ENCODE assay signal across 9 cellular contexts in the genomic region with DNA sequence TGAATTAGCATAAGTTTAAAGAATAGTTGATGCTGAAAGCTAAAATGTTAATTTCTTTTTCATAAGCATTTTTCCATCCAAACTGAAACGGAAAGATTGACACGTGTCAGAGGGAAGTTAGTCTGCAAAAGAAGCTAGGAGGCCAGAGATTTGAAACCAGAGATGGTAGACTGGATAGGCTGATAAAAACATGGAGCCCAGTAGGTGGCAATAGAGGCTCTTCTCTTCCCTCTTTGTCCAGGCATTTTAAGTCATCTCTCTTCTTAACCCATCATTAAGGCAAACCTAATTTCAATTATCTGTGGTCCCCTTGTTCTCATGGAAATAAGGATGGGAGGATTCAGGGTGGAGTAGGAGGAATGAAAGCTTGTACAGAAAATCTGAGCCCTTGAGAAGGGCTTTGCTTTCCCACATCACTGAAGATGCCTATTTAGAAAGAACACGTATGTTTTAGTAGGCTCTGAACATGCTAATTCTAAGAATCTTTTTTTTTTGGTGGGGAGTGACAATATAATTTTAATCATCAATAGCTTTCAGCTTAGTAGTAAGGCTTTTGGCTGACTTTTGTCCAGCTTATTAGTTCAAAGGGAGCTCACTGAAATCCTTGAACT.
DNase-seq lines count a peak whose midpoint lies in the region; ATAC-seq, FAIRE-seq and TF ChIP-seq lines count a peak whose summit lies in the region.
"Had no signal": no experiment of that assay in that cellular context is flagged by ENCODE, and none has a peak within 500 bp of the region (broad histone marks: within the 10 kb centered on the region; RNA-seq: fewer than 3 reads in every experiment).

No MANE protein-coding gene starts in this region.

- H3K27ac ChIP-seq in GM12878 (ENCODE audit: control insufficient read depth, insufficient read depth) = no peak overlapping the region

- H2AFZ ChIP-seq in GM12878 (ENCODE audit: control insufficient read depth, low read depth, low read length) = no peak overlapping the region

- H3K4me1 ChIP-seq in GM12878 (ENCODE audit: control insufficient read depth, insufficient read depth, low read length) = no peaks in the 10 kb centered on the region

- no peak for TF ChIP-seq EP300 in GM12878 (IDR thresholded peaks at IDR 0.05; ENCODE audit: borderline replicate concordance in 1 of 2, control insufficient read depth in 1 of 2, low read depth in 2 of 2, low read length in 2 of 2)

- CTCF ChIA-PET in GM12878 (lab: Yijun Ruan, JAX) = interaction anchor here (0.6 to 4.4 kb wide), 23 partner anchors 15 to 1246 kb away, joined by 3 to 65 read pairs (median 3); no protein-coding TSS in a partner anchor

- no peak overlapping the region for H3K4me3 Mint-ChIP-seq in activated T-helper 2 cell treated with anti-CD3 and anti-CD28 coated beads, Interferon-gamma antibody, Interleukin-2, Interleukin-4, amounts not matched to agents 10 μg/mL and 5 μg/mL and 100 μg/mL, durations not matched to agents 14 hours and 24 hours and 36 hours (ENCODE audit: low read depth)
- H3K4me3 Mint-ChIP-seq in activated naive CD8-positive, alpha-beta T cell treated with anti-CD3 and anti-CD28 coated beads, Interleukin-2, amount 50 U/mL, for 24 hours = no peak overlapping the region
- H3K4me3 Mint-ChIP-seq: activated naive CD8-positive, alpha-beta T cell treated with anti-CD3 and anti-CD28 coated beads, Interleukin-2, amount 10 ng/mL, durations not matched to agents 7 days and 5 days had no signal

- H3K9me3 ChIP-seq in GM12878 (replicated peaks; ENCODE audit: control insufficient read depth, insufficient read depth, low read length) (no peaks in the 10 kb centered on the region), MG63 (no peaks in the 10 kb centered on the region)

- H3K27me3 ChIP-seq in GM12878 (replicated peaks in 1 of 2; ENCODE audit: control insufficient read depth in 2 of 2, insufficient read depth in 2 of 2, low read length in 1 of 2) (no peaks in the 10 kb centered on the region; a peak in 2 of 4 replicates), MG63 (peaks cover 14% of the 10 kb centered on the region)

- in situ Hi-C loops in ACHN (cut with HindIII; ENCODE audit: low pct_ligation_motif_present, low pct_unique_long_range_greater_than_20kb, low sequenced_read_pairs) = no loop called here
- in situ Hi-C loops in GM12878 (cut with MboI) = no loop called here

- H3K4me1 Mint-ChIP-seq in activated T-helper 2 cell treated with anti-CD3 and anti-CD28 coated beads, Interferon-gamma antibody, Interleukin-2, Interleukin-4, amounts not matched to agents 10 μg/mL and 5 μg/mL and 100 μg/mL, durations not matched to agents 14 hours and 24 hours and 36 hours (ENCODE audit: low read depth) = peaks cover 5% of the 10 kb centered on the region
- H3K4me1 Mint-ChIP-seq in activated naive CD8-positive, alpha-beta T cell treated with anti-CD3 and anti-CD28 coated beads, Interleukin-2, amount 50 U/mL, for 24 hours = no peaks in the 10 kb centered on the region

- TF ChIP-seq CTCF in GM20000 (IDR thresholded peaks at IDR 0.05; ENCODE audit: extremely low read depth, missing control alignments) (no peak), GM12878 (IDR thresholded peaks at IDR 0.05 in 2 of 3, conservative IDR thresholded peaks at IDR 0.05 in 1 of 3; ENCODE audit: control insufficient read depth in 2 of 3, extremely low read depth in 1 of 3, insufficient read depth in 1 of 3, low read depth in 3 of 3, low read length in 3 of 3) (peak; percentile 22 to 55 (median 41); a peak in 5 of 6 replicates)

- RAD21 ChIA-PET in GM12878 (lab: Charles Lee; ENCODE audit: unreplicated experiment) = interaction anchor here (1.0 to 3.8 kb wide), 4 partner anchors 100 to 296 kb away, joined by 3 to 26 read pairs (median 8); no protein-coding TSS in a partner anchor

- ATAC-seq in GM12878 = peak; percentile 40; the same call in 1 of the 3 replicates
- no peak for ATAC-seq in activated naive CD8-positive, alpha-beta T cell treated with anti-CD3 and anti-CD28 coated beads, Interleukin-2, amount 50 U/mL, for 24 hours

- DNase-seq in ACHN (peak; percentile 47), GM20000 (ENCODE audit: low spot score) (peak; percentile 12), NCI-H345 (lab: John Stamatoyannopoulos, UW) (peak; percentile 52), GM12878 (ENCODE audit: low read depth, low spot score) (no peak), kidney glomerular epithelial cell (lab: John Stamatoyannopoulos, UW) (peak; percentile 81), MG63 (no peak)
- no peak for DNase-seq in activated T-helper 2 cell treated with anti-CD3 and anti-CD28 coated beads, Interferon-gamma antibody, Interleukin-2, Interleukin-4, amounts not matched to agents 10 μg/mL and 5 μg/mL and 100 μg/mL, durations not matched to agents 14 hours and 24 hours and 36 hours (ENCODE audit: low spot score)
- DNase-seq in activated naive CD8-positive, alpha-beta T cell treated with anti-CD3 and anti-CD28 coated beads, Interleukin-2, amount 50 U/mL, for 24 hours = no peak
- DNase-seq: activated naive CD8-positive, alpha-beta T cell treated with anti-CD3 and anti-CD28 coated beads, Interleukin-2, amount 10 ng/mL, durations not matched to agents 7 days and 5 days had no signal

- no TSS peak for BruUV-seq in GM12878 (replicated peaks; lab: Mats Ljungman, UMichigan)

- 18% methylated on average over 3 of the region's 3 CpGs for WGBS in GM12878 (ENCODE audit: insufficient coverage, insufficient replicate concordance, low lambda C conversion rate, missing lambda C conversion rate)

- H3K36me3 Mint-ChIP-seq in activated T-helper 2 cell treated with anti-CD3 and anti-CD28 coated beads, Interferon-gamma antibody, Interleukin-2, Interleukin-4, amounts not matched to agents 10 μg/mL and 5 μg/mL and 100 μg/mL, durations not matched to agents 14 hours and 24 hours and 36 hours (ENCODE audit: low read depth) = no peaks in the 10 kb centered on the region
- H3K36me3 Mint-ChIP-seq in activated naive CD8-positive, alpha-beta T cell treated with anti-CD3 and anti-CD28 coated beads, Interleukin-2, amount 50 U/mL, for 24 hours (ENCODE audit: low read depth) = no peaks in the 10 kb centered on the region
- H3K36me3 Mint-ChIP-seq: activated naive CD8-positive, alpha-beta T cell treated with anti-CD3 and anti-CD28 coated beads, Interleukin-2, amount 10 ng/mL, durations not matched to agents 7 days and 5 days had no signal

- H3K4me2 ChIP-seq in GM12878 (ENCODE audit: control insufficient read depth, insufficient read depth) = no peak overlapping the region

- TF ChIP-seq RAD21 in GM12878 (IDR thresholded peaks at IDR 0.05; ENCODE audit: insufficient read depth, low read depth, low read length) = peak; percentile 77

- no peak for FAIRE-seq in GM12878 (lab: Jason Lieb, UNC)

- no peak overlapping the region for H3K9ac ChIP-seq in GM12878 (ENCODE audit: control insufficient read depth, insufficient read depth, low read length)

- no peak overlapping the region for H3K27ac Mint-ChIP-seq in activated T-helper 2 cell treated with anti-CD3 and anti-CD28 coated beads, Interferon-gamma antibody, Interleukin-2, Interleukin-4, amounts not matched to agents 10 μg/mL and 5 μg/mL and 100 μg/mL, durations not matched to agents 14 hours and 24 hours and 36 hours
- no peak overlapping the region for H3K27ac Mint-ChIP-seq in activated naive CD8-positive, alpha-beta T cell treated with anti-CD3 and anti-CD28 coated beads, Interleukin-2, amount 50 U/mL, for 24 hours
- H3K27ac Mint-ChIP-seq: activated naive CD8-positive, alpha-beta T cell treated with anti-CD3 and anti-CD28 coated beads, Interleukin-2, amount 10 ng/mL, durations not matched to agents 7 days and 5 days had no signal

- H3K27me3 Mint-ChIP-seq in activated T-helper 2 cell treated with anti-CD3 and anti-CD28 coated beads, Interferon-gamma antibody, Interleukin-2, Interleukin-4, amounts not matched to agents 10 μg/mL and 5 μg/mL and 100 μg/mL, durations not matched to agents 14 hours and 24 hours and 36 hours (ENCODE audit: low read depth) = peaks cover 20% of the 10 kb centered on the region
- peaks cover 16% of the 10 kb centered on the region for H3K27me3 Mint-ChIP-seq in activated naive CD8-positive, alpha-beta T cell treated with anti-CD3 and anti-CD28 coated beads, Interleukin-2, amount 50 U/mL, for 24 hours

- TF ChIP-seq POLR2A in GM12878 (IDR thresholded peaks at IDR 0.05; ENCODE audit: low read depth, low read length) = no peak

- SMC1A ChIA-PET in GM12878 (lab: Charles Lee; ENCODE audit: uncharacterized antibody, unreplicated experiment) = interaction anchor here (1.0 to 6.1 kb wide), 7 partner anchors 11 to 298 kb away, joined by 3 to 41 read pairs (median 5); no protein-coding TSS in a partner anchor

- no peaks in the 10 kb centered on the region for H3K9me3 Mint-ChIP-seq in activated T-helper 2 cell treated with anti-CD3 and anti-CD28 coated beads, Interferon-gamma antibody, Interleukin-2, Interleukin-4, amounts not matched to agents 10 μg/mL and 5 μg/mL and 100 μg/mL, durations not matched to agents 14 hours and 24 hours and 36 hours
- H3K9me3 Mint-ChIP-seq in activated naive CD8-positive, alpha-beta T cell treated with anti-CD3 and anti-CD28 coated beads, Interleukin-2, amount 50 U/mL, for 24 hours = no peaks in the 10 kb centered on the region
- H3K9me3 Mint-ChIP-seq: activated naive CD8-positive, alpha-beta T cell treated with anti-CD3 and anti-CD28 coated beads, Interleukin-2, amount 10 ng/mL, durations not matched to agents 7 days and 5 days had no signal

- POLR2A ChIA-PET in GM12878 (lab: Charles Lee) = interaction anchor here (1.5 kb wide), 1 partner anchor 219 kb away, joined by 5 read pairs; no protein-coding TSS in a partner anchor

- no peak overlapping the region for H3K4me3 ChIP-seq in GM12878
- no peak overlapping the region for H3K4me3 ChIP-seq in MG63

- no peaks in the 10 kb centered on the region for H3K79me2 ChIP-seq in GM12878 (ENCODE audit: control insufficient read depth, insufficient read depth, low read length)

- intact Hi-C loops in GM12878 (cut with micrococcal nuclease; ENCODE audit: unreplicated experiment) = loop anchor here (1.0 kb wide), 1 partner anchor 219 kb away; no protein-coding TSS in a partner anchor
- intact Hi-C loops in activated T-helper 2 cell treated with anti-CD3 and anti-CD28 coated beads, Interferon-gamma antibody, Interleukin-2, Interleukin-4, amounts not matched to agents 10 μg/mL and 5 μg/mL and 100 μg/mL, durations not matched to agents 14 hours and 24 hours and 36 hours (cut with micrococcal nuclease) = no loop called here

- H3K36me3 ChIP-seq in GM12878 (ENCODE audit: control insufficient read depth in 2 of 2, insufficient read depth in 2 of 2, low read length in 1 of 2) = no peaks in the 10 kb centered on the region
- no peaks in the 10 kb centered on the region for H3K36me3 ChIP-seq in MG63

- no peaks in the 10 kb centered on the region for H4K20me1 ChIP-seq in GM12878 (ENCODE audit: control insufficient read depth, insufficient read depth)

TF ChIP-seq in GM12878, 131 proteins besides CTCF, POLR2A, EP300 and RAD21 (continues in another document):
- TF ChIP-seq SMC3 (IDR thresholded peaks at IDR 0.05; ENCODE audit: borderline replicate concordance, low read length) (peak; percentile 55; the same call in 1 of the 2 replicates), IKZF1 (conservative IDR thresholded peaks at IDR 0.05) (no peak), MAX (IDR thresholded peaks at IDR 0.05; ENCODE audit: low read depth, low read length) (no peak)

Comparison
In these comparisons a context has a peak if more than half of its experiments do, and no peak if none do; other contexts are left out.
1. DNase-seq: peak in ACHN (single experiment), GM20000 (single experiment), NCI-H345 (single experiment) and kidney glomerular epithelial cell (single experiment); none in GM12878 (single experiment), activated T-helper 2 cell treated with anti-CD3 and anti-CD28 coated beads, Interferon-gamma antibody, Interleukin-2, Interleukin-4, amounts not matched to agents 10 μg/mL and 5 μg/mL and 100 μg/mL, durations not matched to agents 14 hours and 24 hours and 36 hours (single experiment), MG63 (single experiment) and activated naive CD8-positive, alpha-beta T cell treated with anti-CD3 and anti-CD28 coated beads, Interleukin-2, amount 50 U/mL, for 24 hours (single experiment).